ENCODE assay signal across 16 cellular contexts in genomic region chr14:35632276-35633071, GRCh38.
DNase-seq lines count a peak whose midpoint lies in the region; ATAC-seq and TF ChIP-seq lines count a peak whose summit lies in the region.
"Had no signal": no experiment of that assay in that cellular context is flagged by ENCODE, and none has a peak within 500 bp of the region (broad histone marks: within the 10 kb centered on the region; RNA-seq: fewer than 3 reads in every experiment).

No MANE protein-coding gene starts in this region.

- no peaks in the 10 kb centered on the region for H3K27me3 ChIP-seq in AG04450 (ENCODE audit: control insufficient read depth, insufficient read depth, low read length)

- ATAC-seq in HG02884 (IDR thresholded peaks at IDR 0.05; ENCODE audit: unreplicated experiment), result no peak
- ATAC-seq: activated naive CD4-positive, alpha-beta T cell treated with anti-CD3 and anti-CD28 coated beads, Interleukin-2, amount 50 U/mL, for 72 hours had no signal

- H3K36me3 ChIP-seq in HEK293 (ENCODE audit: control insufficient read depth in 2 of 2, insufficient read depth in 1 of 2, low read length in 2 of 2), result no peaks in the 10 kb centered on the region
- H3K36me3 ChIP-seq: prostate gland had no signal

- DNase-seq in AG04450 (ENCODE audit: low read depth, low spot score), result peak; percentile 23
- peak; percentile 14 for DNase-seq in NCI-H2171 treated with DMSO at 0.1 percent for 48 hours (lab: John Stamatoyannopoulos, UW)
- peak; percentile 25 for DNase-seq in fibroblast of pulmonary artery (ENCODE audit: low read depth)
- no peak for DNase-seq in UCSD-AML1 (lab: John Stamatoyannopoulos, UW; ENCODE audit: unreplicated experiment)
- no peak for DNase-seq in SKM-1 treated with dmso at 0.1 percent for 144 hours (lab: John Stamatoyannopoulos, UW; ENCODE audit: unreplicated experiment)
- no peak for DNase-seq in NCI-H1694 (lab: John Stamatoyannopoulos, UW)
- DNase-seq: AML-193; islet precursor cell; NCI-H510A; RPMI8226; stimulated activated CD4-positive, alpha-beta T cell treated with anti-CD3 and anti-CD28 coated beads, Interleukin-1b, Interleukin-23, amount 100 ng/mL, for 48 hours; T1000 had no signal

- TF ChIP-seq CTCF in AG04450 (IDR thresholded peaks at IDR 0.05; ENCODE audit: low read depth, low read length) (no peak), HEK293 (tag by site-specific recombination; IDR thresholded peaks at IDR 0.05) (no peak), fibroblast of pulmonary artery (IDR thresholded peaks at IDR 0.05; ENCODE audit: low read length, missing control alignments) (no peak)

- CTCF ChIA-PET in AG04450 (lab: Charles Lee), result interaction anchor here (1.5 to 2.5 kb wide), 2 partner anchors 55 to 186 kb away, joined by 4 to 8 read pairs; no protein-coding TSS in a partner anchor
- CTCF ChIA-PET in HEK293 (lab: Yijun Ruan, JAX), result no interaction called here

- H3K9me3 ChIP-seq in AG04450 (ENCODE audit: control insufficient read depth, insufficient read depth, low read length) (no peaks in the 10 kb centered on the region), HEK293 (ENCODE audit: control insufficient read depth, insufficient read depth, low read depth, low read length) (no peaks in the 10 kb centered on the region)
- H3K9me3 ChIP-seq: prostate gland had no signal

- H3K27ac ChIP-seq in AG04450 (ENCODE audit: low read depth, low read length) (no peak overlapping the region), HEK293 (ENCODE audit: extremely low read depth, low read depth, low read length) (no peak overlapping the region)
- H3K27ac ChIP-seq: prostate gland had no signal

- H3K4me3 ChIP-seq in AG04450 (ENCODE audit: low read depth, low read length) (no peak overlapping the region), HEK293 (ENCODE audit: low read depth, low read length) (no peak overlapping the region), fibroblast of pulmonary artery (replicated peaks; ENCODE audit: low read depth, low read length) (no peak overlapping the region)
- H3K4me3 ChIP-seq: prostate gland had no signal

- peaks cover 2% of the 10 kb centered on the region; the same call in 1 of the 2 replicates for H3K4me1 ChIP-seq in HEK293 (ENCODE audit: control insufficient read depth, insufficient read depth, low read length)
- H3K4me1 ChIP-seq: prostate gland had no signal

- POLR2A ChIA-PET in AG04450 (lab: Yijun Ruan, JAX), result no interaction called here
- POLR2A ChIA-PET in HEK293 (lab: Yijun Ruan, JAX), result no interaction called here

TF ChIP-seq in HEK293, 187 proteins besides CTCF, POLR2A, EP300 and RAD21:
- TF ChIP-seq SP7 (tag by site-specific recombination; IDR thresholded peaks at IDR 0.05) (peak; percentile 38; the same call in 1 of the 2 replicates), ZNF561 (tag by site-specific recombination; IDR thresholded peaks at IDR 0.05; ENCODE audit: borderline replicate concordance) (no peak)

Comparison
In these comparisons a context has a peak if more than half of its experiments do, and no peak if none do; other contexts are left out.
1. DNase-seq: peak in AG04450 (single experiment), NCI-H2171 treated with DMSO at 0.1 percent for 48 hours (single experiment) and fibroblast of pulmonary artery (single experiment); none in UCSD-AML1 (single experiment), SKM-1 treated with dmso at 0.1 percent for 144 hours (single experiment) and NCI-H1694 (single experiment).